10 cellular contexts compared by ENCODE assay signal in the genomic region with DNA sequence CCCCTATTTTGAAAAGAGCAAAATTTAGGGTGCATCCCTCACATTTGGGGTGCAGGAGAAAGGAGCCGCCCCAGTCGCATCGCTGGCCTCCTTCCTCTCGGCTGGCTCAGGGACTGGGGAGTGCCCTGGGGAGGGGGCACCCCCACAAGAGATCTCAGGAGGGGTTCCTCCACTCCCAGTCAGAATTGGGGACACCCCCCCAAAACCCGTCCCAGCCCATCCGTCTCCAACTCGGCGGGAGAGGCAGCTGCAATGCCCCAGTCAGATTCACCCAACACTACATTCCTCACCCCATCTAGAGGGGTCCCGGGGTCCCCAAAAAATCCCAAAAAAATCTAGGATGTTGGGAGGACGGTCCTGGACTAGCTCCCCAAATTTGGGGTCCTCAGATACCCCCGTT. TPM values are rescaled to one million over a fixed set of nuclear protein-coding genes. Genes with fewer than 3 reads are reported as not detected.
A peak's percentile ranks its signal among the peaks of the same experiment; 100 is the strongest.
DNase-seq lines count a peak whose midpoint lies in the region; FAIRE-seq and TF ChIP-seq lines count a peak whose summit lies in the region.
"Had no signal": no experiment of that assay in that cellular context is flagged by ENCODE, and none has a peak within 500 bp of the region (broad histone marks: within the 10 kb centered on the region; RNA-seq: fewer than 3 reads in every experiment).

No MANE protein-coding gene starts in this region.

- no peaks in the 10 kb centered on the region for H3K9me2 ChIP-seq in hepatocyte (replicated peaks; ENCODE audit: insufficient read depth)

- H3K27me3 ChIP-seq in BLaER1 treated with 17β-estradiol and CSF1 and Interleukin-3, amounts not matched to agents 10 nM and 100 nM, result peaks cover 23 to 37% (median 30%) of the 10 kb centered on the region in 11 experiments
- H3K27me3 ChIP-seq in hepatocyte, result peaks cover 15% of the 10 kb centered on the region
- no peaks in the 10 kb centered on the region for H3K27me3 ChIP-seq in small intestine (ENCODE audit: control insufficient read depth in 2 of 2, insufficient read depth in 2 of 2, low read length in 2 of 2)

- no peak for FAIRE-seq in small intestine (lab: Jason Lieb, UNC)

- DNase-seq in hepatocyte (ENCODE audit: low spot score), result no peak
- DNase-seq in retinal pigment epithelial cell (ENCODE audit: low read depth), result no peak
- no peak for DNase-seq in small intestine
- no peak for DNase-seq in NCI-H69 (lab: John Stamatoyannopoulos, UW)
- DNase-seq in KG1 (lab: John Stamatoyannopoulos, UW), result no peak
- no peak for DNase-seq in NCI-H1436 treated with DMSO at 0.1 percent for 48 hours (lab: John Stamatoyannopoulos, UW)
- DNase-seq: NCI-H524; stimulated activated CD4-positive, alpha-beta T cell treated with anti-CD3 and anti-CD28 coated beads, Interleukin-15, amount 100 ng/mL, for 24 hours had no signal

- H3K27ac ChIP-seq in BLaER1 treated with 17β-estradiol and CSF1 and Interleukin-3, amounts not matched to agents 10 nM and 100 nM, result peak overlapping the region in 7 of 11 experiments; percentile 17 to 99 (median 37); a peak in 10 of 22 replicates
- no peak overlapping the region for H3K27ac ChIP-seq in hepatocyte
- H3K27ac ChIP-seq in small intestine (ENCODE audit: low read depth in 1 of 2, low read length in 1 of 2), result peak overlapping the region in 1 of 2 donors; percentile 75

- peaks cover 64 to 90% (median 80%) of the 10 kb centered on the region in 10 experiments for H3K4me1 ChIP-seq in BLaER1 treated with 17β-estradiol and CSF1 and Interleukin-3, amounts not matched to agents 10 nM and 100 nM
- H3K4me1 ChIP-seq in hepatocyte (ENCODE audit: insufficient read depth) (peaks cover 15% of the 10 kb centered on the region), small intestine (ENCODE audit: control insufficient read depth in 2 of 2, insufficient read depth in 1 of 2, low read depth in 1 of 2, low read length in 1 of 2) (peaks cover 0 to 3% of the 10 kb centered on the region in 2 donors)

- H4K20me1 ChIP-seq in BLaER1 treated with 17β-estradiol and CSF1 and Interleukin-3, amounts not matched to agents 10 nM and 100 nM, result no peaks in the 10 kb centered on the region
- no peaks in the 10 kb centered on the region for H4K20me1 ChIP-seq in hepatocyte (ENCODE audit: insufficient read depth, poor library complexity, severe bottlenecking)

- TF ChIP-seq CTCF in WI38 (IDR thresholded peaks at IDR 0.05; ENCODE audit: low read depth, low read length), result no peak
- TF ChIP-seq CTCF in hepatocyte (IDR thresholded peaks at IDR 0.05; ENCODE audit: poor library complexity), result no peak
- no peak for TF ChIP-seq CTCF in retinal pigment epithelial cell (conservative IDR thresholded peaks at IDR 0.05; ENCODE audit: low read depth, low read length)

- H2AFZ ChIP-seq in hepatocyte, result no peak overlapping the region

- H3K9me3 ChIP-seq in BLaER1 treated with 17β-estradiol and CSF1 and Interleukin-3, amounts not matched to agents 10 nM and 100 nM (replicated peaks in 1 of 11), result peaks cover 0 to 11% (median 0%) of the 10 kb centered on the region in 11 experiments; a peak in 7 of 22 replicates
- no peaks in the 10 kb centered on the region for H3K9me3 ChIP-seq in hepatocyte (ENCODE audit: low read depth)
- H3K9me3 ChIP-seq in small intestine (ENCODE audit: control insufficient read depth, low read depth), result no peaks in the 10 kb centered on the region

- peak overlapping the region in 3 of 11 experiments; percentile 24 to 51 (median 31); a peak in 4 of 22 replicates for H3K9ac ChIP-seq in BLaER1 treated with 17β-estradiol and CSF1 and Interleukin-3, amounts not matched to agents 10 nM and 100 nM

- 57% methylated on average over 11 of the region's 11 CpGs for WGBS in hepatocyte (ENCODE audit: low lambda C conversion rate, missing lambda C conversion rate)
- 44 to 57% (median 47%) methylated on average over 7 to 11 of the region's 11 CpGs for WGBS in small intestine, 3 donors

- no peaks in the 10 kb centered on the region for H3K79me2 ChIP-seq in hepatocyte

- H3K4me2 ChIP-seq in BLaER1 treated with 17β-estradiol and CSF1 and Interleukin-3, amounts not matched to agents 10 nM and 100 nM, result peak overlapping the region; percentile 36 to 80 (median 59); a peak in 19 of 22 replicates
- peak overlapping the region; percentile 81 for H3K4me2 ChIP-seq in hepatocyte

- peaks cover 0 to 14% (median under 1%) of the 10 kb centered on the region in 11 experiments; a peak in 5 of 22 replicates for H3K36me3 ChIP-seq in BLaER1 treated with 17β-estradiol and CSF1 and Interleukin-3, amounts not matched to agents 10 nM and 100 nM
- H3K36me3 ChIP-seq in hepatocyte (replicated peaks; ENCODE audit: insufficient read depth, low read depth) (no peaks in the 10 kb centered on the region), small intestine (ENCODE audit: control insufficient read depth in 2 of 2, insufficient read depth in 2 of 2, low read length in 2 of 2) (no peaks in the 10 kb centered on the region)

- H3K4me3 ChIP-seq in BLaER1 treated with 17β-estradiol and CSF1 and Interleukin-3, amounts not matched to agents 10 nM and 100 nM, result no peak overlapping the region
- H3K4me3 ChIP-seq in WI38 (ENCODE audit: low read depth, low read length), result peak overlapping the region; percentile 45
- H3K4me3 ChIP-seq in hepatocyte, result no peak overlapping the region
- H3K4me3 ChIP-seq in retinal pigment epithelial cell (ENCODE audit: low read length), result peak overlapping the region; percentile 51
- H3K4me3 ChIP-seq in small intestine (ENCODE audit: low read depth in 1 of 2, low read length in 2 of 2), result no peak overlapping the region

RNA-seq across cellular contexts. Expression of a gene that starts 3.4 kb away (rescaled TPM):
- 0.53 and 1.1 TPM in 2 replicates for total RNA-seq in hepatocyte
- 0.95 and 1.1 TPM in 2 replicates for polyA plus RNA-seq in hepatocyte
- 1 to 10 TPM in 2 of 3 donors, under 1 TPM in 1; 0.45 to 8.7 (median 2.4) TPM for polyA plus RNA-seq in small intestine

RNA-seq across cellular contexts. Expression of a gene that starts 7.0 kb away (rescaled TPM):
- 309 and 434 TPM in 2 replicates for total RNA-seq in hepatocyte
- polyA plus RNA-seq in hepatocyte, result 889 and 995 TPM in 2 replicates
- 100 to 1,000 TPM; 204 to 313 (median 302) TPM for polyA plus RNA-seq in small intestine

RNA-seq across cellular contexts. Expression of a gene that starts 16.4 kb away (rescaled TPM):
- total RNA-seq in hepatocyte, result 6.2 TPM in 2 replicates
- polyA plus RNA-seq in hepatocyte (18.8 and 21.1 TPM in 2 replicates), small intestine (1 to 10 TPM; 1.8 to 8.0 (median 1.9) TPM)

RNA-seq across cellular contexts. Expression of a gene that starts 23.6 kb away (rescaled TPM):
- not detected in 2 replicates for total RNA-seq in hepatocyte
- polyA plus RNA-seq in hepatocyte, result 0.33 and 0.40 TPM in 2 replicates
- under 1 TPM in 1 of 3 donors, not detected in 2; 0.04 TPM for polyA plus RNA-seq in small intestine

RNA-seq across cellular contexts. Expression of a gene that starts 24.5 kb away (rescaled TPM):
- 0.93 TPM in 1 of 2 replicates, not detected in the other for total RNA-seq in hepatocyte
- polyA plus RNA-seq in hepatocyte (2.4 and 3.6 TPM in 2 replicates), small intestine (1 to 10 TPM in 1 of 3 donors, not detected in 2; 2.3 TPM)

Comparison
In these comparisons a context has a peak if more than half of its experiments do, and no peak if none do; other contexts are left out.
1. H3K4me3 ChIP-seq: peak in WI38 (single experiment) and retinal pigment epithelial cell (single experiment); none in BLaER1 treated with 17β-estradiol and CSF1 and Interleukin-3, amounts not matched to agents 10 nM and 100 nM (0 of 10), hepatocyte (single experiment) and small intestine (0 of 2).